Comparison of ENCODE assay signal across 8 cellular contexts in genomic region chr16:72788269-72788809, GRCh38.
DNase-seq lines count a peak whose midpoint lies in the region; ATAC-seq and TF ChIP-seq lines count a peak whose summit lies in the region.

No MANE protein-coding gene starts in this region.

- TF ChIP-seq EP300 in stomach (IDR thresholded peaks at IDR 0.05), result no peak

- peaks cover 18% of the 10 kb centered on the region for H3K4me1 Mint-ChIP-seq in activated CD4-positive, alpha-beta T cell treated with anti-CD3 and anti-CD28 coated beads, Interleukin-2, amount 10 ng/mL, durations not matched to agents 24 days and 14 days
- peaks cover 37% of the 10 kb centered on the region for H3K4me1 Mint-ChIP-seq in activated CD8-positive, alpha-beta T cell treated with anti-CD3 and anti-CD28 coated beads, Interleukin-2, amount 10 ng/mL, durations not matched to agents 7 days and 5 days (ENCODE audit: low read depth)

- intact Hi-C loops in activated CD4-positive, alpha-beta T cell treated with anti-CD3 and anti-CD28 coated beads, Interleukin-2, amount 10 ng/mL, durations not matched to agents 24 days and 14 days (cut with micrococcal nuclease), result loop anchor here (5.0 kb wide), 2 partner anchors 126 to 311 kb away; no protein-coding TSS in a partner anchor
- intact Hi-C loops in stomach (cut with DNase I; ENCODE audit: low total_unique reads), result no loop called here

- peak overlapping the region; percentile 80 for H3K4me3 Mint-ChIP-seq in activated CD4-positive, alpha-beta T cell treated with anti-CD3 and anti-CD28 coated beads, Interleukin-2, amount 10 ng/mL, durations not matched to agents 24 days and 14 days
- H3K4me3 Mint-ChIP-seq in activated CD8-positive, alpha-beta T cell treated with anti-CD3 and anti-CD28 coated beads, Interleukin-2, amount 10 ng/mL, durations not matched to agents 7 days and 5 days, result peak overlapping the region; percentile 76

- H3K4me3 ChIP-seq in iPS-18a (ENCODE audit: low read length), result peak overlapping the region; percentile 71
- peak overlapping the region; percentile 39 to 50 (median 44) for H3K4me3 ChIP-seq in stomach

- CTCF ChIA-PET in activated CD8-positive, alpha-beta T cell treated with anti-CD3 and anti-CD28 coated beads, Interleukin-2, amount 10 ng/mL, durations not matched to agents 7 days and 5 days (lab: Charles Lee), result interaction anchor here (1.2 to 3.4 kb wide), 2 partner anchors 44 to 68 kb away, joined by 3 to 13 read pairs; no protein-coding TSS in a partner anchor

- H3K4me1 ChIP-seq in iPS-18a (ENCODE audit: control insufficient read depth, low read depth, low read length) (peaks cover 7% of the 10 kb centered on the region), stomach (peaks cover 0 to 29% (median 16%) of the 10 kb centered on the region in 4 donors)

- H3K9me3 ChIP-seq in iPS-18a (ENCODE audit: control insufficient read depth, low read depth, low read length), result no peaks in the 10 kb centered on the region
- no peaks in the 10 kb centered on the region for H3K9me3 ChIP-seq in stomach

- 73 to 93% (median 89%) methylated on average over 18 of the region's 18 CpGs for WGBS in stomach, 5 donors

- no peak for TF ChIP-seq POLR2A in stomach (IDR thresholded peaks at IDR 0.05)

- DNase-seq in activated CD4-positive, alpha-beta T cell treated with anti-CD3 and anti-CD28 coated beads, Interleukin-2, amount 10 ng/mL, durations not matched to agents 24 days and 14 days, result no peak
- no peak for DNase-seq in activated CD4-positive, alpha-beta T cell treated with anti-CD3 and anti-CD28 coated beads, Interleukin-2, amount 50 U/mL, for 4 hours
- DNase-seq in activated CD8-positive, alpha-beta T cell treated with anti-CD3 and anti-CD28 coated beads, Interleukin-2, amount 10 ng/mL, durations not matched to agents 7 days and 5 days, result no peak
- no peak for DNase-seq in stomach
- DNase-seq in NCI-H82 treated with DMSO at 0.1 percent for 48 hours (lab: John Stamatoyannopoulos, UW; ENCODE audit: unreplicated experiment), result no peak
- DNase-seq in NCI-H2196 treated with DMSO at 0.1 percent for 48 hours (lab: John Stamatoyannopoulos, UW; ENCODE audit: unreplicated experiment), result no peak
- DNase-seq in activated CD4-positive, alpha-beta T cell treated with anti-CD3 and anti-CD28 coated beads, Interleukin-2, amount 50 U/mL, for 48 hours, result no peak

- H3K27me3 ChIP-seq in iPS-18a (ENCODE audit: control insufficient read depth, insufficient read depth, low read length), result peaks cover 19% of the 10 kb centered on the region
- no peaks in the 10 kb centered on the region for H3K27me3 ChIP-seq in stomach

- H3K36me3 ChIP-seq in iPS-18a (ENCODE audit: control insufficient read depth, low read depth, low read length) (no peaks in the 10 kb centered on the region), stomach (peaks cover 0 to 43% (median 28%) of the 10 kb centered on the region in 4 donors)

- no peak for ATAC-seq in activated CD8-positive, alpha-beta T cell treated with anti-CD3 and anti-CD28 coated beads, Interleukin-2, amount 10 ng/mL, durations not matched to agents 7 days and 5 days

- TF ChIP-seq CTCF in stomach (IDR thresholded peaks at IDR 0.05), result no peak

- POLR2A ChIA-PET in activated CD8-positive, alpha-beta T cell treated with anti-CD3 and anti-CD28 coated beads, Interleukin-2, amount 10 ng/mL, durations not matched to agents 7 days and 5 days (lab: Charles Lee), result no interaction called here

- no peaks in the 10 kb centered on the region for H3K9me3 Mint-ChIP-seq in activated CD4-positive, alpha-beta T cell treated with anti-CD3 and anti-CD28 coated beads, Interleukin-2, amount 10 ng/mL, durations not matched to agents 24 days and 14 days
- H3K9me3 Mint-ChIP-seq in activated CD8-positive, alpha-beta T cell treated with anti-CD3 and anti-CD28 coated beads, Interleukin-2, amount 10 ng/mL, durations not matched to agents 7 days and 5 days (ENCODE audit: insufficient read depth), result no peaks in the 10 kb centered on the region

- no peak overlapping the region for H3K27ac ChIP-seq in iPS-18a (ENCODE audit: low read length)
- H3K27ac ChIP-seq in stomach, result peak overlapping the region in 3 of 5 donors; percentile 11 to 78 (median 68)

- peaks cover 36% of the 10 kb centered on the region for H3K27me3 Mint-ChIP-seq in activated CD4-positive, alpha-beta T cell treated with anti-CD3 and anti-CD28 coated beads, Interleukin-2, amount 10 ng/mL, durations not matched to agents 24 days and 14 days
- peaks cover 30% of the 10 kb centered on the region for H3K27me3 Mint-ChIP-seq in activated CD8-positive, alpha-beta T cell treated with anti-CD3 and anti-CD28 coated beads, Interleukin-2, amount 10 ng/mL, durations not matched to agents 7 days and 5 days (ENCODE audit: low read depth)

- no peak overlapping the region for H3K27ac Mint-ChIP-seq in activated CD4-positive, alpha-beta T cell treated with anti-CD3 and anti-CD28 coated beads, Interleukin-2, amount 10 ng/mL, durations not matched to agents 24 days and 14 days
- peak overlapping the region; percentile 88 for H3K27ac Mint-ChIP-seq in activated CD8-positive, alpha-beta T cell treated with anti-CD3 and anti-CD28 coated beads, Interleukin-2, amount 10 ng/mL, durations not matched to agents 7 days and 5 days

- no peaks in the 10 kb centered on the region for H3K36me3 Mint-ChIP-seq in activated CD4-positive, alpha-beta T cell treated with anti-CD3 and anti-CD28 coated beads, Interleukin-2, amount 10 ng/mL, durations not matched to agents 24 days and 14 days (ENCODE audit: low read depth)
- peaks cover 8% of the 10 kb centered on the region for H3K36me3 Mint-ChIP-seq in activated CD8-positive, alpha-beta T cell treated with anti-CD3 and anti-CD28 coated beads, Interleukin-2, amount 10 ng/mL, durations not matched to agents 7 days and 5 days (ENCODE audit: low read depth)

- H3K9ac ChIP-seq in iPS-18a (ENCODE audit: low read length), result peak overlapping the region; percentile 40
